In genomic region chr19:51687791-51688664, GRCh38 we compare ENCODE assay signal across 8 cellular contexts. TPM values are rescaled to one million over a fixed set of nuclear protein-coding genes. Genes with fewer than 3 reads are reported as not detected.
DNase-seq lines count a peak whose midpoint lies in the region; ATAC-seq and TF ChIP-seq lines count a peak whose summit lies in the region.

No MANE protein-coding gene starts in this region.

- 14 to 17% methylated on average over 22 of the region's 22 CpGs for WGBS in thyroid gland, 2 donors

- intact Hi-C loops in thyroid gland (cut with DNase I) = no loop called here

- H3K4me1 ChIP-seq in endocrine pancreas (ENCODE audit: control insufficient read depth, insufficient read depth, low read length) (peaks cover 5% of the 10 kb centered on the region), thyroid gland (peaks cover 28 to 29% of the 10 kb centered on the region in 2 donors)

- H3K36me3 Mint-ChIP-seq in T-helper 1 cell treated with Interleukin-12 subunit alpha and Interleukin-12 subunit beta and Interleukin-4 antibody, amounts not matched to agents 30 μg/mL and 1 μg/mL, for 36 hours (ENCODE audit: low read depth) = peaks cover 5% of the 10 kb centered on the region

- H3K9me3 Mint-ChIP-seq in T-helper 1 cell treated with Interleukin-12 subunit alpha and Interleukin-12 subunit beta and Interleukin-4 antibody, amounts not matched to agents 30 μg/mL and 1 μg/mL, for 36 hours = peaks cover 16% of the 10 kb centered on the region

- no peak for DNase-seq in T-helper 1 cell
- DNase-seq in SK-N-MC (ENCODE audit: low read depth, low spot score) = no peak
- DNase-seq in medulla oblongata (ENCODE audit: extremely low spot score) = peak; percentile 71
- DNase-seq in thyroid gland = peak; percentile 55 to 58

- TF ChIP-seq POLR2A in thyroid gland (IDR thresholded peaks at IDR 0.05) = no peak

- H3K4me3 Mint-ChIP-seq in T-helper 1 cell treated with Interleukin-12 subunit alpha and Interleukin-12 subunit beta and Interleukin-4 antibody, amounts not matched to agents 30 μg/mL and 1 μg/mL, for 36 hours = peak overlapping the region; percentile 88

- ATAC-seq in HG02678 (IDR thresholded peaks at IDR 0.05; ENCODE audit: unreplicated experiment) = no peak
- no peak for ATAC-seq in GM19467 (IDR thresholded peaks at IDR 0.05; ENCODE audit: unreplicated experiment)

- H3K9ac ChIP-seq in SK-N-MC (ENCODE audit: insufficient read length) (peak overlapping the region; percentile 72), endocrine pancreas (ENCODE audit: control insufficient read depth, insufficient read depth, low read length) (peak overlapping the region; percentile 97)

- no peaks in the 10 kb centered on the region for H3K27me3 ChIP-seq in endocrine pancreas (ENCODE audit: control insufficient read depth, insufficient read depth, low read length)
- H3K27me3 ChIP-seq in thyroid gland = no peaks in the 10 kb centered on the region

- H3K27me3 Mint-ChIP-seq in T-helper 1 cell treated with Interleukin-12 subunit alpha and Interleukin-12 subunit beta and Interleukin-4 antibody, amounts not matched to agents 30 μg/mL and 1 μg/mL, for 36 hours (ENCODE audit: low read depth) = peaks cover 18% of the 10 kb centered on the region

- H3K4me1 Mint-ChIP-seq in T-helper 1 cell treated with Interleukin-12 subunit alpha and Interleukin-12 subunit beta and Interleukin-4 antibody, amounts not matched to agents 30 μg/mL and 1 μg/mL, for 36 hours (ENCODE audit: low read depth) = peaks cover 11% of the 10 kb centered on the region

- peak overlapping the region; percentile 87 for H3K27ac ChIP-seq in SK-N-MC
- H3K27ac ChIP-seq in thyroid gland = peak overlapping the region; percentile 94 to 99 (median 94)

- H3K4me3 ChIP-seq in SK-N-MC (peak overlapping the region; percentile 95), endocrine pancreas (ENCODE audit: control insufficient read depth, insufficient read depth, low read length) (peak overlapping the region; percentile 90), thyroid gland (replicated peaks in 1 of 3) (peak overlapping the region in 2 of 3 donors; percentile 27 to 28)

- TF ChIP-seq CTCF in thyroid gland (IDR thresholded peaks at IDR 0.05) = no peak

- peaks cover 3% of the 10 kb centered on the region; the same call in 1 of the 2 replicates for H3K36me3 ChIP-seq in SK-N-MC (ENCODE audit: insufficient read depth, low read length)
- H3K36me3 ChIP-seq in endocrine pancreas (ENCODE audit: control insufficient read depth, insufficient read depth, low read length) = no peaks in the 10 kb centered on the region
- H3K36me3 ChIP-seq in thyroid gland = no peaks in the 10 kb centered on the region

- no peaks in the 10 kb centered on the region for H3K9me3 ChIP-seq in SK-N-MC (ENCODE audit: low read depth, low read length)
- H3K9me3 ChIP-seq in endocrine pancreas (ENCODE audit: control insufficient read depth, low read length) = no peaks in the 10 kb centered on the region
- no peaks in the 10 kb centered on the region for H3K9me3 ChIP-seq in thyroid gland

- H3K27ac Mint-ChIP-seq in T-helper 1 cell treated with Interleukin-12 subunit alpha and Interleukin-12 subunit beta and Interleukin-4 antibody, amounts not matched to agents 30 μg/mL and 1 μg/mL, for 36 hours = no peak overlapping the region

RNA-seq across cellular contexts. Expression of gene SPACA6, which starts 5.1 kb away (rescaled TPM):
- 10 to 100 TPM; 11.9 to 26.2 (median 20.4) TPM for total RNA-seq in thyroid gland

RNA-seq across cellular contexts. Expression of gene HAS1, which starts 35.8 kb away (rescaled TPM):
- 1 to 10 TPM in 2 of 4 donors, not detected in 2; 1.1 to 1.5 TPM for total RNA-seq in thyroid gland

RNA-seq across cellular contexts. Expression of gene SIGLEC14, which starts 41.4 kb away (rescaled TPM):
- total RNA-seq in thyroid gland = 1 to 10 TPM in 2 of 4 donors, under 1 TPM in 1, not detected in 1; 0.22 to 6.2 (median 1.7) TPM

RNA-seq across cellular contexts. Expression of gene SIGLEC5, which starts 57.8 kb away (rescaled TPM):
- total RNA-seq in thyroid gland = under 1 TPM in 3 of 4 donors, not detected in 1; 0.27 to 0.92 (median 0.44) TPM

Comparison
In these comparisons a context has a peak if more than half of its experiments do, and no peak if none do; other contexts are left out.
1. DNase-seq: peak in medulla oblongata (single experiment) and thyroid gland (2 of 2); none in T-helper 1 cell (0 of 5) and SK-N-MC (single experiment).
2. H3K4me3 ChIP-seq: peak in every context shown above with its lines; median percentile 95 in SK-N-MC; 90 in endocrine pancreas; 28 in thyroid gland.